Comparison of ENCODE assay signal across 21 cellular contexts in the genomic region with DNA sequence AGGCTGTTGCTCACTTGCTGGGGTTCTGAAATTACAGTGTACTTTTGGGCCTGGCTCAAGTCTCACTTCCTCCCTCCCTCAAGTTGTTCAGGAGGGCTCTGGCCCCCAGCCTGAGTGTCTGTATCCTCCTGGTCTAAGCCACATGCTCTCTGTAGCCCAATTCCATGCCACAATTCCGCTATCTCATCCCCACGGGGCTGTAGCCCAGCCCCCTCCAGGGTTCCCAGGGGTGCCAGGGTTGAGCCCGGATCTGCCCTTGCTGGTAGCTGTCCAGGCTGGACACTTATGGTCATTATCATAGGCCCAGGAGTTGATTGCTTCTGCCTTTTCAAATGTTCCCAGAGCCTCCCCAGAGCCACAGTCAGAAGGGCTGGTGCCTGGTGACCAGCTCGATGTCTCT.
"Had no signal": no experiment of that assay in that cellular context is flagged by ENCODE, and none has a peak within 500 bp of the region (broad histone marks: within the 10 kb centered on the region; RNA-seq: fewer than 3 reads in every experiment).

No MANE protein-coding gene starts in this region.

- H3K36me3 ChIP-seq: esophagus squamous epithelium, heart right ventricle, neural progenitor cell, prostate gland, spleen, thyroid gland had no signal

- H3K4me1 ChIP-seq: esophagus squamous epithelium, heart right ventricle, neural progenitor cell, prostate gland, spleen, thyroid gland had no signal

- H3K9me3 ChIP-seq: esophagus squamous epithelium, heart right ventricle, prostate gland, spleen, thyroid gland had no signal

- H3K27ac ChIP-seq: esophagus squamous epithelium, heart right ventricle, neural progenitor cell, prostate gland, skin epidermis, spleen, thyroid gland had no signal

- H3K4me3 ChIP-seq: esophagus squamous epithelium, heart right ventricle, neural progenitor cell, prostate gland, skin epidermis, spleen, thyroid gland had no signal

- H2AFZ ChIP-seq: neural progenitor cell had no signal

- H3K4me2 ChIP-seq: neural progenitor cell had no signal

- DNase-seq: cortex of kidney; effector memory CD8-positive, alpha-beta T cell; erythroblast; esophagus squamous epithelium; foreskin melanocyte; glutamatergic neuron; heart right ventricle; hypothalamus; immature natural killer cell; mesenchymal stem cell; midbrain; naive thymus-derived CD4-positive, alpha-beta T cell; right cardiac atrium; stimulated activated CD4-positive, alpha-beta T cell treated with anti-CD3 and anti-CD28 coated beads, Interleukin-2, amount 100 ng/mL, for 48 hours; stimulated activated naive B cell treated with anti-CD40 and anti-IgM and Interleukin-4, amounts not matched to agents 10 μg/mL and 1 μg/mL and 100 μg/mL, for 72 hours; thyroid gland; trophoblast cell had no signal

- H3K27me3 ChIP-seq: esophagus squamous epithelium, heart right ventricle, neural progenitor cell, thyroid gland had no signal
